1 cellular context compared by ENCODE assay signal in genomic region chr2:138110453-138111083, GRCh38.
TF ChIP-seq lines count a peak whose summit lies in the region.

No MANE protein-coding gene starts in this region.

TF ChIP-seq in HepG2, 621 proteins besides CTCF, POLR2A, EP300 and RAD21 (continued from another document and continues in another):
- TF ChIP-seq, protein P1, sequence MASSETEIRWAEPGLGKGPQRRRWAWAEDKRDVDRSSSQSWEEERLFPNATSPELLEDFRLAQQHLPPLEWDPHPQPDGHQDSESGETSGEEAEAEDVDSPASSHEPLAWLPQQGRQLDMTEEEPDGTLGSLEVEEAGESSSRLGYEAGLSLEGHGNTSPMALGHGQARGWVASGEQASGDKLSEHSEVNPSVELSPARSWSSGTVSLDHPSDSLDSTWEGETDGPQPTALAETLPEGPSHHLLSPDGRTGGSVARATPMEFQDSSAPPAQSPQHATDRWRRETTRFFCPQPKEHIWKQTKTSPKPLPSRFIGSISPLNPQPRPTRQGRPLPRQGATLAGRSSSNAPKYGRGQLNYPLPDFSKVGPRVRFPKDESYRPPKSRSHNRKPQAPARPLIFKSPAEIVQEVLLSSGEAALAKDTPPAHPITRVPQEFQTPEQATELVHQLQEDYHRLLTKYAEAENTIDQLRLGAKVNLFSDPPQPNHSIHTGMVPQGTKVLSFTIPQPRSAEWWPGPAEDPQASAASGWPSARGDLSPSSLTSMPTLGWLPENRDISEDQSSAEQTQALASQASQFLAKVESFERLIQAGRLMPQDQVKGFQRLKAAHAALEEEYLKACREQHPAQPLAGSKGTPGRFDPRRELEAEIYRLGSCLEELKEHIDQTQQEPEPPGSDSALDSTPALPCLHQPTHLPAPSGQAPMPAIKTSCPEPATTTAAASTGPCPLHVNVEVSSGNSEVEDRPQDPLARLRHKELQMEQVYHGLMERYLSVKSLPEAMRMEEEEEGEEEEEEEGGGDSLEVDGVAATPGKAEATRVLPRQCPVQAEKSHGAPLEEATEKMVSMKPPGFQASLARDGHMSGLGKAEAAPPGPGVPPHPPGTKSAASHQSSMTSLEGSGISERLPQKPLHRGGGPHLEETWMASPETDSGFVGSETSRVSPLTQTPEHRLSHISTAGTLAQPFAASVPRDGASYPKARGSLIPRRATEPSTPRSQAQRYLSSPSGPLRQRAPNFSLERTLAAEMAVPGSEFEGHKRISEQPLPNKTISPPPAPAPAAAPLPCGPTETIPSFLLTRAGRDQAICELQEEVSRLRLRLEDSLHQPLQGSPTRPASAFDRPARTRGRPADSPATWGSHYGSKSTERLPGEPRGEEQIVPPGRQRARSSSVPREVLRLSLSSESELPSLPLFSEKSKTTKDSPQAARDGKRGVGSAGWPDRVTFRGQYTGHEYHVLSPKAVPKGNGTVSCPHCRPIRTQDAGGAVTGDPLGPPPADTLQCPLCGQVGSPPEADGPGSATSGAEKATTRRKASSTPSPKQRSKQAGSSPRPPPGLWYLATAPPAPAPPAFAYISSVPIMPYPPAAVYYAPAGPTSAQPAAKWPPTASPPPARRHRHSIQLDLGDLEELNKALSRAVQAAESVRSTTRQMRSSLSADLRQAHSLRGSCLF (CRISPR knock-in tag; IDR thresholded peaks at IDR 0.05; ENCODE audit: borderline replicate concordance) = no peak
- TF ChIP-seq ZMAT3 (CRISPR knock-in tag; conservative IDR thresholded peaks at IDR 0.05) (no peak), ZNF253 (CRISPR knock-in tag; IDR thresholded peaks at IDR 0.05; ENCODE audit: borderline replicate concordance) (no peak), ZNF232 (CRISPR knock-in tag; IDR thresholded peaks at IDR 0.05; ENCODE audit: borderline replicate concordance) (no peak), ZNF564 (CRISPR knock-in tag; IDR thresholded peaks at IDR 0.05) (no peak), HCFC1 (IDR thresholded peaks at IDR 0.05; ENCODE audit: low read depth, low read length) (no peak), RFX3 (CRISPR knock-in tag; IDR thresholded peaks at IDR 0.05) (no peak), ZNF207 (IDR thresholded peaks at IDR 0.05; ENCODE audit: borderline replicate concordance) (no peak), BCL6 (CRISPR knock-in tag; IDR thresholded peaks at IDR 0.05) (peak; percentile 88), ZNF235 (CRISPR knock-in tag; IDR thresholded peaks at IDR 0.05; ENCODE audit: borderline replicate concordance) (no peak), ZNF484 (CRISPR knock-in tag; IDR thresholded peaks at IDR 0.05; ENCODE audit: borderline replicate concordance, low read depth) (no peak), MTA3 (CRISPR knock-in tag; IDR thresholded peaks at IDR 0.05) (no peak), ARNT (IDR thresholded peaks at IDR 0.05) (no peak), RELA (CRISPR knock-in tag; IDR thresholded peaks at IDR 0.05) (no peak), KLF13 (CRISPR knock-in tag; IDR thresholded peaks at IDR 0.05) (no peak), ZBTB34 (CRISPR knock-in tag; IDR thresholded peaks at IDR 0.05) (no peak), HDAC2 (CRISPR knock-in tag; IDR thresholded peaks at IDR 0.05) (peak; percentile 94), ZNF605 (CRISPR knock-in tag; IDR thresholded peaks at IDR 0.05) (no peak), RNF2 (conservative IDR thresholded peaks at IDR 0.05; ENCODE audit: low read depth) (no peak), ZNF556 (CRISPR knock-in tag; IDR thresholded peaks at IDR 0.05; ENCODE audit: borderline replicate concordance) (peak; percentile 34; the same call in 1 of the 2 replicates), ZFX (CRISPR knock-in tag; IDR thresholded peaks at IDR 0.05; ENCODE audit: low read depth) (no peak), FOXO1 (CRISPR knock-in tag; IDR thresholded peaks at IDR 0.05) (peak; percentile 91), ZNF274 (CRISPR knock-in tag; IDR thresholded peaks at IDR 0.05) (no peak), HINFP (CRISPR knock-in tag; IDR thresholded peaks at IDR 0.05; ENCODE audit: low read depth) (no peak; the same call in 1 of the 2 replicates), ZSCAN9 (CRISPR knock-in tag; IDR thresholded peaks at IDR 0.05; ENCODE audit: borderline replicate concordance) (peak; percentile 81; the same call in 1 of the 2 replicates), ARID5B (CRISPR knock-in tag; IDR thresholded peaks at IDR 0.05) (peak; percentile 99), CAMTA2 (CRISPR knock-in tag; IDR thresholded peaks at IDR 0.05; ENCODE audit: borderline replicate concordance) (no peak), PLSCR1 (CRISPR knock-in tag; IDR thresholded peaks at IDR 0.05; ENCODE audit: borderline replicate concordance) (no peak), ZNF678 (CRISPR knock-in tag; IDR thresholded peaks at IDR 0.05) (no peak), ZC3H13 (CRISPR knock-in tag; IDR thresholded peaks at IDR 0.05) (no peak), SP4 (CRISPR knock-in tag; IDR thresholded peaks at IDR 0.05) (no peak), BRF2 (CRISPR knock-in tag; IDR thresholded peaks at IDR 0.05) (0 out of 2 replicates have a peak, but pooled peaks have one; percentile 37), ZNF615 (CRISPR knock-in tag; IDR thresholded peaks at IDR 0.05; ENCODE audit: borderline replicate concordance) (no peak), RBM39 (IDR thresholded peaks at IDR 0.05; ENCODE audit: low read depth, low read length, poor library complexity, severe bottlenecking) (no peak)
- TF ChIP-seq, protein P2, sequence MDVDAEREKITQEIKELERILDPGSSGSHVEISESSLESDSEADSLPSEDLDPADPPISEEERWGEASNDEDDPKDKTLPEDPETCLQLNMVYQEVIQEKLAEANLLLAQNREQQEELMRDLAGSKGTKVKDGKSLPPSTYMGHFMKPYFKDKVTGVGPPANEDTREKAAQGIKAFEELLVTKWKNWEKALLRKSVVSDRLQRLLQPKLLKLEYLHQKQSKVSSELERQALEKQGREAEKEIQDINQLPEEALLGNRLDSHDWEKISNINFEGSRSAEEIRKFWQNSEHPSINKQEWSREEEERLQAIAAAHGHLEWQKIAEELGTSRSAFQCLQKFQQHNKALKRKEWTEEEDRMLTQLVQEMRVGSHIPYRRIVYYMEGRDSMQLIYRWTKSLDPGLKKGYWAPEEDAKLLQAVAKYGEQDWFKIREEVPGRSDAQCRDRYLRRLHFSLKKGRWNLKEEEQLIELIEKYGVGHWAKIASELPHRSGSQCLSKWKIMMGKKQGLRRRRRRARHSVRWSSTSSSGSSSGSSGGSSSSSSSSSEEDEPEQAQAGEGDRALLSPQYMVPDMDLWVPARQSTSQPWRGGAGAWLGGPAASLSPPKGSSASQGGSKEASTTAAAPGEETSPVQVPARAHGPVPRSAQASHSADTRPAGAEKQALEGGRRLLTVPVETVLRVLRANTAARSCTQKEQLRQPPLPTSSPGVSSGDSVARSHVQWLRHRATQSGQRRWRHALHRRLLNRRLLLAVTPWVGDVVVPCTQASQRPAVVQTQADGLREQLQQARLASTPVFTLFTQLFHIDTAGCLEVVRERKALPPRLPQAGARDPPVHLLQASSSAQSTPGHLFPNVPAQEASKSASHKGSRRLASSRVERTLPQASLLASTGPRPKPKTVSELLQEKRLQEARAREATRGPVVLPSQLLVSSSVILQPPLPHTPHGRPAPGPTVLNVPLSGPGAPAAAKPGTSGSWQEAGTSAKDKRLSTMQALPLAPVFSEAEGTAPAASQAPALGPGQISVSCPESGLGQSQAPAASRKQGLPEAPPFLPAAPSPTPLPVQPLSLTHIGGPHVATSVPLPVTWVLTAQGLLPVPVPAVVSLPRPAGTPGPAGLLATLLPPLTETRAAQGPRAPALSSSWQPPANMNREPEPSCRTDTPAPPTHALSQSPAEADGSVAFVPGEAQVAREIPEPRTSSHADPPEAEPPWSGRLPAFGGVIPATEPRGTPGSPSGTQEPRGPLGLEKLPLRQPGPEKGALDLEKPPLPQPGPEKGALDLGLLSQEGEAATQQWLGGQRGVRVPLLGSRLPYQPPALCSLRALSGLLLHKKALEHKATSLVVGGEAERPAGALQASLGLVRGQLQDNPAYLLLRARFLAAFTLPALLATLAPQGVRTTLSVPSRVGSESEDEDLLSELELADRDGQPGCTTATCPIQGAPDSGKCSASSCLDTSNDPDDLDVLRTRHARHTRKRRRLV (CRISPR knock-in tag; IDR thresholded peaks at IDR 0.05) = no peak
- TF ChIP-seq, protein P3, sequence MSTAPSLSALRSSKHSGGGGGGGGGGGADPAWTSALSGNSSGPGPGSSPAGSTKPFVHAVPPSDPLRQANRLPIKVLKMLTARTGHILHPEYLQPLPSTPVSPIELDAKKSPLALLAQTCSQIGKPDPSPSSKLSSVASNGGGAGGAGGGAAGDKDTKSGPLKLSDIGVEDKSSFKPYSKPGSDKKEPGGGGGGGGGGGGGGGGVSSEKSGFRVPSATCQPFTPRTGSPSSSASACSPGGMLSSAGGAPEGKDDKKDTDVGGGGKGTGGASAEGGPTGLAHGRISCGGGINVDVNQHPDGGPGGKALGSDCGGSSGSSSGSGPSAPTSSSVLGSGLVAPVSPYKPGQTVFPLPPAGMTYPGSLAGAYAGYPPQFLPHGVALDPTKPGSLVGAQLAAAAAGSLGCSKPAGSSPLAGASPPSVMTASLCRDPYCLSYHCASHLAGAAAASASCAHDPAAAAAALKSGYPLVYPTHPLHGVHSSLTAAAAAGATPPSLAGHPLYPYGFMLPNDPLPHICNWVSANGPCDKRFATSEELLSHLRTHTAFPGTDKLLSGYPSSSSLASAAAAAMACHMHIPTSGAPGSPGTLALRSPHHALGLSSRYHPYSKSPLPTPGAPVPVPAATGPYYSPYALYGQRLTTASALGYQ (CRISPR knock-in tag; IDR thresholded peaks at IDR 0.05) = peak; percentile 91
- TF ChIP-seq, protein P4, sequence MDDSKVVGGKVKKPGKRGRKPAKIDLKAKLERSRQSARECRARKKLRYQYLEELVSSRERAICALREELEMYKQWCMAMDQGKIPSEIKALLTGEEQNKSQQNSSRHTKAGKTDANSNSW (CRISPR knock-in tag; IDR thresholded peaks at IDR 0.05; ENCODE audit: borderline replicate concordance) = no peak
- TF ChIP-seq, protein P5, sequence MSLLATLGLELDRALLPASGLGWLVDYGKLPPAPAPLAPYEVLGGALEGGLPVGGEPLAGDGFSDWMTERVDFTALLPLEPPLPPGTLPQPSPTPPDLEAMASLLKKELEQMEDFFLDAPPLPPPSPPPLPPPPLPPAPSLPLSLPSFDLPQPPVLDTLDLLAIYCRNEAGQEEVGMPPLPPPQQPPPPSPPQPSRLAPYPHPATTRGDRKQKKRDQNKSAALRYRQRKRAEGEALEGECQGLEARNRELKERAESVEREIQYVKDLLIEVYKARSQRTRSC (CRISPR knock-in tag; IDR thresholded peaks at IDR 0.05; ENCODE audit: low read depth) = no peak
